In genomic region chr5:138620661-138621224, GRCh38 we compare ENCODE assay signal across 1 cellular context.
TF ChIP-seq lines count a peak whose summit lies in the region.

No MANE protein-coding gene starts in this region.

TF ChIP-seq in K562, 482 proteins besides CTCF, POLR2A, EP300 and RAD21 (continued from another document):
- TF ChIP-seq ZHX1 (conservative IDR thresholded peaks at IDR 0.05; ENCODE audit: low read length) = no peak
- TF ChIP-seq PPARD (CRISPR knock-in tag; IDR thresholded peaks at IDR 0.05) = no peak
- no peak for TF ChIP-seq CGGBP1 (CRISPR knock-in tag; IDR thresholded peaks at IDR 0.05)
- TF ChIP-seq, protein P1, sequence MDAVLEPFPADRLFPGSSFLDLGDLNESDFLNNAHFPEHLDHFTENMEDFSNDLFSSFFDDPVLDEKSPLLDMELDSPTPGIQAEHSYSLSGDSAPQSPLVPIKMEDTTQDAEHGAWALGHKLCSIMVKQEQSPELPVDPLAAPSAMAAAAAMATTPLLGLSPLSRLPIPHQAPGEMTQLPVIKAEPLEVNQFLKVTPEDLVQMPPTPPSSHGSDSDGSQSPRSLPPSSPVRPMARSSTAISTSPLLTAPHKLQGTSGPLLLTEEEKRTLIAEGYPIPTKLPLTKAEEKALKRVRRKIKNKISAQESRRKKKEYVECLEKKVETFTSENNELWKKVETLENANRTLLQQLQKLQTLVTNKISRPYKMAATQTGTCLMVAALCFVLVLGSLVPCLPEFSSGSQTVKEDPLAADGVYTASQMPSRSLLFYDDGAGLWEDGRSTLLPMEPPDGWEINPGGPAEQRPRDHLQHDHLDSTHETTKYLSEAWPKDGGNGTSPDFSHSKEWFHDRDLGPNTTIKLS (IDR thresholded peaks at IDR 0.05; ENCODE audit: borderline replicate concordance, low read depth) = no peak
- no peak for TF ChIP-seq SIRT6 (IDR thresholded peaks at IDR 0.05; ENCODE audit: low read depth, low read length)
- no peak for TF ChIP-seq TAF15 (IDR thresholded peaks at IDR 0.05; ENCODE audit: low read depth, low read length)
- TF ChIP-seq PRMT5 (CRISPR knock-in tag; IDR thresholded peaks at IDR 0.05) = no peak
- no peak for TF ChIP-seq THRAP3 (IDR thresholded peaks at IDR 0.05; ENCODE audit: borderline replicate concordance)
- no peak for TF ChIP-seq MCM3 (IDR thresholded peaks at IDR 0.05)
- TF ChIP-seq, protein P2, sequence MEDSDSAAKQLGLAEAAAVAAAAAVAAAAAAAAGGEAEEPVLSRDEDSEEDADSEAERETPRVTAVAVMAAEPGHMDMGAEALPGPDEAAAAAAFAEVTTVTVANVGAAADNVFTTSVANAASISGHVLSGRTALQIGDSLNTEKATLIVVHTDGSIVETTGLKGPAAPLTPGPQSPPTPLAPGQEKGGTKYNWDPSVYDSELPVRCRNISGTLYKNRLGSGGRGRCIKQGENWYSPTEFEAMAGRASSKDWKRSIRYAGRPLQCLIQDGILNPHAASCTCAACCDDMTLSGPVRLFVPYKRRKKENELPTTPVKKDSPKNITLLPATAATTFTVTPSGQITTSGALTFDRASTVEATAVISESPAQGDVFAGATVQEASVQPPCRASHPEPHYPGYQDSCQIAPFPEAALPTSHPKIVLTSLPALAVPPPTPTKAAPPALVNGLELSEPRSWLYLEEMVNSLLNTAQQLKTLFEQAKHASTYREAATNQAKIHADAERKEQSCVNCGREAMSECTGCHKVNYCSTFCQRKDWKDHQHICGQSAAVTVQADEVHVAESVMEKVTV (CRISPR knock-in tag; IDR thresholded peaks at IDR 0.05) = no peak
- TF ChIP-seq NCOA4 (IDR thresholded peaks at IDR 0.05; ENCODE audit: partially characterized antibody) = no peak
- TF ChIP-seq TBP (optimal IDR thresholded peaks at IDR 0.05; ENCODE audit: low read depth, low read length) = no peak
- TF ChIP-seq OTX1 (CRISPR knock-in tag; IDR thresholded peaks at IDR 0.05) = no peak
- TF ChIP-seq PBX2 (CRISPR knock-in tag; IDR thresholded peaks at IDR 0.05; ENCODE audit: low read depth) = no peak
- TF ChIP-seq PBX2 (tag; conservative IDR thresholded peaks at IDR 0.05; ENCODE audit: low read depth) = peak; percentile 70
